12 cellular contexts compared by ENCODE assay signal in genomic region chr17:60107526-60108257, GRCh38. TPM values are rescaled to one million over a fixed set of nuclear protein-coding genes. Genes with fewer than 3 reads are reported as not detected.
DNase-seq lines count a peak whose midpoint lies in the region; ATAC-seq and TF ChIP-seq lines count a peak whose summit lies in the region.
"Had no signal": no experiment of that assay in that cellular context is flagged by ENCODE, and none has a peak within 500 bp of the region (broad histone marks: within the 10 kb centered on the region; RNA-seq: fewer than 3 reads in every experiment).

No MANE protein-coding gene starts in this region.

- peak overlapping the region; percentile 69 for H2BK15ac ChIP-seq in mesenchymal stem cell (ENCODE audit: low read depth, poor library complexity, severe bottlenecking)

- H3K4me1 Mint-ChIP-seq in effector memory CD8-positive, alpha-beta T cell (ENCODE audit: low read depth in 2 of 2) = no peaks in the 10 kb centered on the region

- no peak overlapping the region for H2AK5ac ChIP-seq in mesenchymal stem cell (ENCODE audit: low read length, severe bottlenecking)

- H3K4ac ChIP-seq in mesenchymal stem cell (ENCODE audit: low read depth in 1 of 2, low read length in 2 of 2) = no peak overlapping the region

- no peaks in the 10 kb centered on the region for H3K9me3 Mint-ChIP-seq in effector memory CD8-positive, alpha-beta T cell
- H3K9me3 Mint-ChIP-seq: activated CD4-positive, alpha-beta memory T cell treated with anti-CD3 and anti-CD28 coated beads for 36 hours; CD8-positive, alpha-beta T cell had no signal

- no peak overlapping the region for H3K27ac Mint-ChIP-seq in effector memory CD8-positive, alpha-beta T cell
- H3K27ac Mint-ChIP-seq: activated CD4-positive, alpha-beta memory T cell treated with anti-CD3 and anti-CD28 coated beads for 36 hours; CD8-positive, alpha-beta T cell had no signal

- no peak overlapping the region for H3K18ac ChIP-seq in mesenchymal stem cell (ENCODE audit: low read depth in 1 of 2, low read length in 2 of 2)

- no peak overlapping the region for H4K91ac ChIP-seq in mesenchymal stem cell (ENCODE audit: low read length)

- H3K36me3 ChIP-seq in WERI-Rb-1 (no peaks in the 10 kb centered on the region), mesenchymal stem cell (ENCODE audit: control insufficient read depth in 1 of 2, insufficient read depth in 2 of 2, low read depth in 1 of 2, low read length in 2 of 2) (no peaks in the 10 kb centered on the region)

- no peak overlapping the region for H3K4me2 ChIP-seq in mesenchymal stem cell (ENCODE audit: low read length, poor library complexity, severe bottlenecking)

- H3K9ac ChIP-seq in mesenchymal stem cell (ENCODE audit: low read length) = no peak overlapping the region

- peak overlapping the region in 1 of 2 experiments; percentile 5 for H2BK12ac ChIP-seq in mesenchymal stem cell (ENCODE audit: low read length in 2 of 2)

- no peak overlapping the region for H3K14ac ChIP-seq in mesenchymal stem cell (ENCODE audit: low read length in 2 of 2)

- H2BK5ac ChIP-seq in mesenchymal stem cell (ENCODE audit: low read depth, low read length, poor library complexity, severe bottlenecking) = no peak overlapping the region

- H3K9me3 ChIP-seq in WERI-Rb-1 (ENCODE audit: severe bottlenecking) (no peaks in the 10 kb centered on the region), mesenchymal stem cell (ENCODE audit: control insufficient read depth, low read length) (no peaks in the 10 kb centered on the region)

- no peak overlapping the region for H2AFZ ChIP-seq in mesenchymal stem cell (ENCODE audit: low read depth, low read length)

- no peak overlapping the region for H3K23ac ChIP-seq in mesenchymal stem cell (ENCODE audit: low read length in 2 of 2)

- H4K8ac ChIP-seq in mesenchymal stem cell (ENCODE audit: low read length) = peak overlapping the region; percentile 12

- TF ChIP-seq CTCF in AG09319 (IDR thresholded peaks at IDR 0.05; ENCODE audit: low read depth, low read length) = peak; percentile 21
- TF ChIP-seq CTCF in WERI-Rb-1 (IDR thresholded peaks at IDR 0.05; ENCODE audit: low read depth, low read length) = 0 out of 2 replicates have a peak, but pooled peaks have one; percentile 7

- H3K27me3 ChIP-seq in WERI-Rb-1 (ENCODE audit: insufficient read depth, low read depth, severe bottlenecking) = no peaks in the 10 kb centered on the region
- no peaks in the 10 kb centered on the region for H3K27me3 ChIP-seq in mesenchymal stem cell (ENCODE audit: control insufficient read depth in 1 of 2, insufficient read depth in 1 of 2, low read length in 2 of 2)

- peaks cover 7% of the 10 kb centered on the region for H3K36me3 Mint-ChIP-seq in effector memory CD8-positive, alpha-beta T cell (ENCODE audit: insufficient read depth)
- H3K36me3 Mint-ChIP-seq: activated CD4-positive, alpha-beta memory T cell treated with anti-CD3 and anti-CD28 coated beads for 36 hours; CD8-positive, alpha-beta T cell had no signal

- no peaks in the 10 kb centered on the region for H3K79me1 ChIP-seq in mesenchymal stem cell (replicated peaks; ENCODE audit: low read length, poor library complexity, severe bottlenecking)

- no peak for ATAC-seq in GM18873 (IDR thresholded peaks at IDR 0.05; ENCODE audit: low FRiP score, unreplicated experiment)
- no peak for ATAC-seq in effector memory CD8-positive, alpha-beta T cell (replicated peaks)
- ATAC-seq: CD8-positive, alpha-beta T cell had no signal

- 98% methylated on average over 10 of the region's 10 CpGs for WGBS in mesenchymal stem cell

- no peak overlapping the region for H2BK120ac ChIP-seq in mesenchymal stem cell (ENCODE audit: low read depth, low read length)

- H3K4me1 ChIP-seq in mesenchymal stem cell (ENCODE audit: control insufficient read depth, insufficient read depth, low read depth, low read length) = peaks cover 6% of the 10 kb centered on the region

- no peak overlapping the region for H3K4me3 Mint-ChIP-seq in effector memory CD8-positive, alpha-beta T cell
- H3K4me3 Mint-ChIP-seq: activated CD4-positive, alpha-beta memory T cell treated with anti-CD3 and anti-CD28 coated beads for 36 hours; CD8-positive, alpha-beta T cell had no signal

- DNase-seq in AG09319 (ENCODE audit: extremely low read depth, low read depth) = no peak
- DNase-seq in HCEC 1CT = peak; percentile 21
- DNase-seq in WERI-Rb-1 = no peak
- DNase-seq in mesenchymal stem cell = no peak
- no peak for DNase-seq in COLO829 (ENCODE audit: low spot score)
- DNase-seq in effector memory CD8-positive, alpha-beta T cell = no peak
- no peak for DNase-seq in NCI-H1436 (lab: John Stamatoyannopoulos, UW)
- DNase-seq: activated CD4-positive, alpha-beta memory T cell treated with anti-CD3 and anti-CD28 coated beads for 36 hours; CD8-positive, alpha-beta T cell; central memory CD4-positive, alpha-beta T cell; retina had no signal

- H3K4me3 ChIP-seq in WERI-Rb-1 (ENCODE audit: low read depth, low read length) (no peak overlapping the region), mesenchymal stem cell (ENCODE audit: insufficient read depth in 1 of 2, low read depth in 1 of 2, low read length in 2 of 2) (no peak overlapping the region)

- peaks cover 42 to 60% of the 10 kb centered on the region in 2 donors for H3K27me3 Mint-ChIP-seq in effector memory CD8-positive, alpha-beta T cell

- H3K27ac ChIP-seq in WERI-Rb-1 (no peak overlapping the region), mesenchymal stem cell (ENCODE audit: low read length, poor library complexity, severe bottlenecking) (no peak overlapping the region)

RNA-seq across cellular contexts. Expression of gene HEATR6, which starts 29.0 kb away (rescaled TPM):
- polyA plus RNA-seq in mesenchymal stem cell (2013, experiment 1 of 2) = 9.4 TPM
- polyA plus RNA-seq in mesenchymal stem cell (2013, experiment 2 of 2) = 9.5 TPM

RNA-seq across cellular contexts. Expression of gene CA4, which starts 42.1 kb away (rescaled TPM):
- not detected for polyA plus RNA-seq in mesenchymal stem cell (2013, experiment 1 of 2)
- not detected for polyA plus RNA-seq in mesenchymal stem cell (2013, experiment 2 of 2)
